In genomic region chr1:232962761-232963357, GRCh38 we compare ENCODE assay signal across 1 cellular context.
TF ChIP-seq lines count a peak whose summit lies in the region.

No MANE protein-coding gene starts in this region.

TF ChIP-seq in SK-N-SH, 30 proteins besides CTCF, POLR2A, EP300 and RAD21 (continued from another document):
- TF ChIP-seq TCF12 (IDR thresholded peaks at IDR 0.05), result no peak
